Comparison of ENCODE assay signal across 8 cellular contexts in the genomic region with DNA sequence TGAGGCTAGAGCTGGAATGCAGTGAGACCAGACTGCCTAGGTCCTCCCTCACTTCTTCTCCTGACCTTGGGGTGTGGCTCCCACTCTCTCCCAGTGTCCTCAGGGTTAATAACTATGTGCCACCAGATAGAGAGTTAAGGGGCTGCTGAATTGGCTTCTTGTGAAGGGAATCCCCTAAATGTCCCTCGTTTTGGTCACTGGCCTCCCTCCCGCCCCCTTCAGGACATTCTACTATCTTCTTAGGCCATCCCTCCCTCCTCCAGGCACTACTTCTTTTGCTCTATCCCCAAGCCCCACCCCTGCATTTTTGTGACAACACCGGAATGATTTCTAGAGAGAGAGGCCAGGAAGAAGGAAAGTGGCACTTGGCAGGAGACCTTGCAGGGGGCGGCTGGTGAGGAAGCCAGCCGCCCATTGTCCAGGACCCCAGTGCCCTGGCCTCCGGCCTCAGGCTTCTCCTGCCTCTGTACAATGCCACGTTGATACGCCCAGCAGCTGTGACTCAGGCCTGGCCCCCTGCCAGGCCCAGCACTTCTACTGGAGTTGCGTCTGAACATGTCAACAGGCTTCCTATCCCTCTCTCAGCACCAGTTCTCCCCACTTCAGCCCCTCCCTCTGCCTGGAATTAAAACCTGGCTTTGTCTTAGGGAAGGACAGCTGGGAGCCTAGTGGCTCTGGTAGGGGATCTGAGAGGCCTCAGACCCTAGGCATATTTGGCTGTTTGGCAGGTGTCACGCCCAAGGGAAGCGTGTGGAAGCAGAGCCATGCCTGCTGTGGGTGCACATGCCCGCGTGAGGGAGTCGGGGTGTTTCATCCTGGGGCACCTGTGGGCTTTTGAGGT. TPM values are rescaled to one million over a fixed set of nuclear protein-coding genes. Genes with fewer than 3 reads are reported as not detected.
DNase-seq lines count a peak whose midpoint lies in the region; ATAC-seq and TF ChIP-seq lines count a peak whose summit lies in the region.

No MANE protein-coding gene starts in this region.

- intact Hi-C loops in left ventricle myocardium superior (cut with micrococcal nuclease) = no loop called here

- peak; percentile 79 for ATAC-seq in left ventricle myocardium superior

- DNase-seq in GDM1 (lab: John Stamatoyannopoulos, UW) (peak; percentile 75), NCI-H1436 treated with DMSO at 0.1 percent for 48 hours (lab: John Stamatoyannopoulos, UW) (peak; percentile 75), SW 1271 (lab: John Stamatoyannopoulos, UW) (peak; percentile 87 to 89), amygdala (lab: John Stamatoyannopoulos, UW) (peak in 54 of 56 donors; percentile 36 to 96 (median 85)), left ventricle myocardium superior (peak; percentile 98), pulmonary artery endothelial cell (ENCODE audit: low read depth, low spot score) (peak; percentile 97), GM13976 (ENCODE audit: low spot score) (no peak), HuH-7.5 (ENCODE audit: low spot score) (no peak)

- no peak for TF ChIP-seq CTCF in GM13976 (IDR thresholded peaks at IDR 0.05; ENCODE audit: borderline replicate concordance, control extremely low read depth, extremely low read depth, insufficient read depth, missing control alignments)

- in situ Hi-C loops in GM13976 (cut with MboI; ENCODE audit: low sequenced_read_pairs, unreplicated experiment) = no loop called here

RNA-seq across cellular contexts. Expression of gene LMNA, which starts 9.1 kb away (rescaled TPM):
- total RNA-seq in left ventricle myocardium superior (252 TPM), pulmonary artery endothelial cell (942 and 1,011 TPM in 2 replicates)

RNA-seq across cellular contexts. Expression of gene SEMA4A, which starts 29.8 kb away (rescaled TPM):
- total RNA-seq in left ventricle myocardium superior (0.69 TPM), pulmonary artery endothelial cell (0.42 and 0.59 TPM in 2 replicates)

RNA-seq across cellular contexts. Expression of gene MEX3A, which starts 41.3 kb away (rescaled TPM):
- total RNA-seq in left ventricle myocardium superior (0.17 TPM), pulmonary artery endothelial cell (5.0 and 6.5 TPM in 2 replicates)

Comparison
In these comparisons a context has a peak if more than half of its experiments do, and no peak if none do; other contexts are left out.
1. DNase-seq: peak in GDM1 (single experiment), NCI-H1436 treated with DMSO at 0.1 percent for 48 hours (single experiment), SW 1271 (2 of 2), amygdala (54 of 56), left ventricle myocardium superior (single experiment) and pulmonary artery endothelial cell (single experiment); none in GM13976 (single experiment) and HuH-7.5 (single experiment).